In the genomic region with DNA sequence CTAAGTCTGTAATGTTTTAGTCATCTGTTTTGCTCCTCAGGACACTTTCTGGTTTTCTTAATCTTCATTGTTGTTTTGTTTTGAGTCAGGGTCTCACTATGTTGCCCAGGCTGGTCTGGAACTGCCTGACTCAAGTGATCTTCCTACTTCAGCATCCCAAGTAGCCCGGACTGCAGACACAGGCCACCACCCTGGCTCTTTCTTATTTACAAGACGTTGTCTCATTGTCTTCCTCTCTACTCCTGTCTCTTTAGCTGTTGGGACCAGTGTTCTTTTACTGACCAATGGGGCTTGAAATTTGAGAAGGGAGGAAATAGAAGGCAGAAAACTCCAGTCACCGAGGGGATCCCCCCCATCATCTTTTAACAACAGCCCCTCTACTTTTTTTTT, we compare ENCODE assay signal across 8 cellular contexts. TPM values are rescaled to one million over a fixed set of nuclear protein-coding genes. Genes with fewer than 3 reads are reported as not detected.
DNase-seq lines count a peak whose midpoint lies in the region; ATAC-seq and TF ChIP-seq lines count a peak whose summit lies in the region.

No MANE protein-coding gene starts in this region.

- TF ChIP-seq CTCF in GM13977 (IDR thresholded peaks at IDR 0.05; ENCODE audit: extremely low read depth, insufficient read depth, missing control alignments), result no peak
- TF ChIP-seq CTCF in choroid plexus epithelial cell (conservative IDR thresholded peaks at IDR 0.05; ENCODE audit: low read depth, low read length), result no peak
- no peak for TF ChIP-seq CTCF in psoas muscle (IDR thresholded peaks at IDR 0.05)
- no peak for TF ChIP-seq CTCF in tibial nerve (IDR thresholded peaks at IDR 0.05)

- H3K27ac ChIP-seq in HUES48 (ENCODE audit: low read depth, low read length) (no peak overlapping the region), psoas muscle (peak overlapping the region; percentile 53), tibial nerve (peak overlapping the region in 2 of 4 donors; percentile 52 to 78)

- intact Hi-C loops in psoas muscle (cut with DNase I), result no loop called here

- 62 to 66% (median 62%) methylated on average over 3 of the region's 3 CpGs for WGBS in psoas muscle, 3 donors
- 57 to 61% methylated on average over 3 of the region's 3 CpGs for WGBS in tibial nerve, 2 donors

- H3K4me3 ChIP-seq in HUES48 (ENCODE audit: low read depth, low read length), result peak overlapping the region; percentile 78; the same call in 1 of the 2 replicates
- H3K4me3 ChIP-seq in choroid plexus epithelial cell (ENCODE audit: low read depth, low read length), result peak overlapping the region; percentile 87
- H3K4me3 ChIP-seq in psoas muscle, result peak overlapping the region; percentile 79
- H3K4me3 ChIP-seq in tibial nerve, result peak overlapping the region in 2 of 4 donors; percentile 61 to 65

- H3K9me3 ChIP-seq in HUES48 (ENCODE audit: control insufficient read depth, insufficient read depth, low read length) (no peaks in the 10 kb centered on the region), psoas muscle (no peaks in the 10 kb centered on the region), tibial nerve (no peaks in the 10 kb centered on the region)

- peaks cover 22% of the 10 kb centered on the region for H3K4me1 ChIP-seq in HUES48 (ENCODE audit: control insufficient read depth, insufficient read depth, low read length)
- H3K4me1 ChIP-seq in psoas muscle, result peaks cover 8% of the 10 kb centered on the region
- peaks cover 0 to 20% (median 9%) of the 10 kb centered on the region in 4 donors for H3K4me1 ChIP-seq in tibial nerve

- H3K9ac ChIP-seq in HUES48 (ENCODE audit: low read depth, low read length), result no peak overlapping the region

- H3K27me3 ChIP-seq in HUES48 (ENCODE audit: control insufficient read depth, insufficient read depth, low read length) (no peaks in the 10 kb centered on the region), psoas muscle (ENCODE audit: insufficient read depth in 3 of 3, low read length in 2 of 3) (no peaks in the 10 kb centered on the region), tibial nerve (no peaks in the 10 kb centered on the region)

- in situ Hi-C loops in GM13977 (cut with MboI; ENCODE audit: low pct_unique_long_range_greater_than_20kb, low sequenced_read_pairs, unreplicated experiment), result no loop called here

- H3K36me3 ChIP-seq in HUES48 (ENCODE audit: control insufficient read depth, insufficient read depth, low read length), result 0 out of 2 replicates have a peak, but pooled peaks cover 5% of the 10 kb centered on the region
- peaks cover 0 to 28% of the 10 kb centered on the region in 2 donors for H3K36me3 ChIP-seq in psoas muscle (ENCODE audit: insufficient read depth in 1 of 2, low read depth in 1 of 2)
- peaks cover 0 to 24% (median 0%) of the 10 kb centered on the region in 3 donors for H3K36me3 ChIP-seq in tibial nerve

- DNase-seq in GM13977 (ENCODE audit: low spot score) (peak; percentile 59), choroid plexus epithelial cell (ENCODE audit: low read depth) (no peak), psoas muscle (no peak), tibial nerve (ENCODE audit: low spot score in 2 of 2) (no peak)

- ATAC-seq in psoas muscle (no peak), GM18517 (IDR thresholded peaks at IDR 0.05; ENCODE audit: unreplicated experiment) (no peak), GM19023 (IDR thresholded peaks at IDR 0.05; ENCODE audit: unreplicated experiment) (no peak), HG02884 (IDR thresholded peaks at IDR 0.05; ENCODE audit: unreplicated experiment) (no peak)

- TF ChIP-seq EP300 in tibial nerve (IDR thresholded peaks at IDR 0.05), result no peak

- TF ChIP-seq POLR2A in tibial nerve (IDR thresholded peaks at IDR 0.05), result no peak

RNA-seq across cellular contexts. Expression of a gene that starts 1.2 kb away (rescaled TPM):
- 10 to 100 TPM; 10.3 to 20.8 (median 12.8) TPM for total RNA-seq in psoas muscle
- polyA plus RNA-seq in psoas muscle, result 10 to 100 TPM in 2 of 3 donors, 1 to 10 TPM in 1; 5.8 to 33.1 (median 10.4) TPM
- 10 to 100 TPM; 50.5 to 70.6 (median 57.2) TPM for total RNA-seq in tibial nerve

RNA-seq across cellular contexts. Expression of a gene that starts 18.2 kb away (rescaled TPM):
- total RNA-seq in psoas muscle, result 10 to 100 TPM in 2 of 4 donors, 1 to 10 TPM in 2; 7.1 to 12.3 (median 9.7) TPM
- 10 to 100 TPM in 1 of 3 donors, 1 to 10 TPM in 2; 6.6 to 11.7 (median 8.4) TPM for polyA plus RNA-seq in psoas muscle
- 10 to 100 TPM in 1 of 4 donors, 1 to 10 TPM in 3; 9.2 to 13.1 (median 9.7) TPM for total RNA-seq in tibial nerve
